15 cellular contexts compared by ENCODE assay signal in genomic region chr1:3169621-3170356, GRCh38.
DNase-seq lines count a peak whose midpoint lies in the region; ATAC-seq, FAIRE-seq and TF ChIP-seq lines count a peak whose summit lies in the region.
"Had no signal": no experiment of that assay in that cellular context is flagged by ENCODE, and none has a peak within 500 bp of the region (broad histone marks: within the 10 kb centered on the region; RNA-seq: fewer than 3 reads in every experiment).

No MANE protein-coding gene starts in this region.

- FAIRE-seq in HepG2 (lab: Jason Lieb, UNC), result no peak

- H3K4me1 ChIP-seq in HepG2 (ENCODE audit: insufficient read depth, low read length) (peaks cover 22% of the 10 kb centered on the region), right lobe of liver (peaks cover 0 to 19% (median 8%) of the 10 kb centered on the region in 4 donors), lower lobe of right lung (peaks cover 39% of the 10 kb centered on the region), sigmoid colon (peaks cover 0 to 38% (median 27%) of the 10 kb centered on the region in 4 donors)

- H3K9ac ChIP-seq in HepG2 (ENCODE audit: insufficient read depth, low read depth, low read length), result peak overlapping the region; percentile 42

- CTCF ChIA-PET in HepG2 (lab: Yijun Ruan, JAX; ENCODE audit: low intra/inter-chr PET ratio, low total read pairs), result no interaction called here

- H3K4me2 ChIP-seq in HepG2 (ENCODE audit: low read depth, low read length), result peak overlapping the region; percentile 95

- H3K9me3 ChIP-seq in HepG2 (ENCODE audit: low read length) (no peaks in the 10 kb centered on the region), right lobe of liver (no peaks in the 10 kb centered on the region), lower lobe of right lung (no peaks in the 10 kb centered on the region), sigmoid colon (no peaks in the 10 kb centered on the region)

- no TSS peak for BruUV-seq in HepG2 (replicated peaks; lab: Mats Ljungman, UMichigan)

- no peak for TF ChIP-seq EP300 in HepG2 (IDR thresholded peaks at IDR 0.05; ENCODE audit: low read depth in 2 of 2, low read length in 2 of 2)
- no peak for TF ChIP-seq EP300 in HepG2 (CRISPR knock-in tag; IDR thresholded peaks at IDR 0.05; ENCODE audit: borderline replicate concordance)
- no peak for TF ChIP-seq EP300 in sigmoid colon (IDR thresholded peaks at IDR 0.05)

- DNase-seq in HepG2 (ENCODE audit: low spot score) (no peak), right lobe of liver (no peak), lower lobe of right lung (no peak), sigmoid colon (no peak), GM20000 (ENCODE audit: low spot score) (no peak), HPDE6-E6E7 (ENCODE audit: extremely low spot score) (no peak)
- DNase-seq in stimulated activated naive CD8-positive, alpha-beta T cell treated with anti-CD3 and anti-CD28 coated beads, Interleukin-15, amount 100 ng/mL, for 72 hours, result no peak
- no peak for DNase-seq in stimulated activated CD4-positive, alpha-beta T cell treated with anti-CD3 and anti-CD28 coated beads, Interleukin-1b, Interleukin-23, amount 100 ng/mL, for 48 hours
- DNase-seq: activated CD4-positive, alpha-beta T cell treated with anti-CD3 and anti-CD28 coated beads, Interleukin-2, amount 10 ng/mL, durations not matched to agents 7 days and 5 days; activated naive CD4-positive, alpha-beta T cell; CD4-positive, alpha-beta memory T cell; NCI-H187 treated with DMSO at 0.1 percent for 48 hours; stimulated activated CD4-positive, alpha-beta T cell treated with anti-CD3 and anti-CD28 coated beads, Interleukin-12 subunit alpha, Interleukin-12 subunit beta, amount 100 ng/mL, for 4 hours; stimulated activated naive B cell treated with anti-CD40 and anti-IgM and Interleukin-4, amounts not matched to agents 10 μg/mL and 1 μg/mL and 100 μg/mL, for 72 hours had no signal

- H3K79me2 ChIP-seq in HepG2 (ENCODE audit: insufficient read depth, low read length), result no peaks in the 10 kb centered on the region

- WGBS in HepG2 (ENCODE audit: low lambda C conversion rate), result 57% methylated on average over 31 of the region's 36 CpGs
- WGBS in right lobe of liver (ENCODE audit: insufficient coverage, low coverage, low lambda C conversion rate, missing lambda C conversion rate), result 59% methylated on average over 14 of the region's 36 CpGs
- 76 to 79% methylated on average over 36 of the region's 36 CpGs for WGBS in sigmoid colon, 2 donors

- POLR2A ChIA-PET in HepG2 (lab: Yijun Ruan, JAX), result interaction anchor here (1.7 to 1.8 kb wide), 3 partner anchors 22 to 53 kb away, joined by 7 read pairs; no protein-coding TSS in a partner anchor

- H3K4me1 Mint-ChIP-seq in stimulated activated naive CD8-positive, alpha-beta T cell treated with anti-CD3 and anti-CD28 coated beads, Interleukin-15, amount 100 ng/mL, for 72 hours, result no peaks in the 10 kb centered on the region
- H3K4me1 Mint-ChIP-seq: activated CD4-positive, alpha-beta T cell treated with anti-CD3 and anti-CD28 coated beads, Interleukin-2, amount 10 ng/mL, durations not matched to agents 7 days and 5 days had no signal

- H3K27ac Mint-ChIP-seq in stimulated activated naive CD8-positive, alpha-beta T cell treated with anti-CD3 and anti-CD28 coated beads, Interleukin-15, amount 100 ng/mL, for 72 hours, result no peak overlapping the region
- H3K27ac Mint-ChIP-seq: activated CD4-positive, alpha-beta T cell treated with anti-CD3 and anti-CD28 coated beads, Interleukin-2, amount 10 ng/mL, durations not matched to agents 7 days and 5 days; CD4-positive, alpha-beta memory T cell; memory B cell; stimulated activated naive B cell treated with anti-CD40 and anti-IgM and Interleukin-4, amounts not matched to agents 10 μg/mL and 1 μg/mL and 100 μg/mL, for 72 hours had no signal

- H3K4me3 ChIP-seq in HepG2 (replicated peaks in 1 of 3; ENCODE audit: insufficient read depth in 1 of 3, low read depth in 2 of 3, low read length in 3 of 3), result peak overlapping the region in 2 of 3 experiments; percentile 13 to 78; a peak in 1 of 6 replicates
- no peak overlapping the region for H3K4me3 ChIP-seq in right lobe of liver
- peak overlapping the region; percentile 41 for H3K4me3 ChIP-seq in lower lobe of right lung
- peak overlapping the region in 1 of 4 donors; percentile 46 for H3K4me3 ChIP-seq in sigmoid colon

- TF ChIP-seq POLR2A in HepG2 (IDR thresholded peaks at IDR 0.05; ENCODE audit: insufficient read depth in 1 of 2, low read depth in 2 of 2, low read length in 2 of 2), result no peak
- TF ChIP-seq POLR2A in right lobe of liver (IDR thresholded peaks at IDR 0.05), result no peak
- TF ChIP-seq POLR2A in sigmoid colon (IDR thresholded peaks at IDR 0.05), result no peak

- intact Hi-C loops in HepG2 (cut with micrococcal nuclease; ENCODE audit: unreplicated experiment), result loop anchor here (10.0 kb wide), 1 partner anchor 55 kb away; no protein-coding TSS in a partner anchor
- intact Hi-C loops in right lobe of liver (cut with DNase I), result no loop called here
- intact Hi-C loops in lower lobe of right lung (cut with DNase I), result no loop called here
- intact Hi-C loops in sigmoid colon (cut with DNase I), result loop anchor here (5.0 kb wide), 1 partner anchor 143 kb away; no protein-coding TSS in a partner anchor

- no peak overlapping the region for H2AFZ ChIP-seq in HepG2 (ENCODE audit: low read length)

- no peak for TF ChIP-seq CTCF in HepG2 (CRISPR knock-in tag; IDR thresholded peaks at IDR 0.05)
- no peak for TF ChIP-seq CTCF in right lobe of liver (IDR thresholded peaks at IDR 0.05)
- TF ChIP-seq CTCF in lower lobe of right lung (IDR thresholded peaks at IDR 0.05), result no peak
- TF ChIP-seq CTCF in sigmoid colon (IDR thresholded peaks at IDR 0.05), result no peak
- TF ChIP-seq CTCF in GM20000 (IDR thresholded peaks at IDR 0.05; ENCODE audit: extremely low read depth, missing control alignments), result no peak

- no peaks in the 10 kb centered on the region for H4K20me1 ChIP-seq in HepG2 (ENCODE audit: insufficient read depth, low read length)

- no peak overlapping the region for H3K4me3 Mint-ChIP-seq in stimulated activated naive CD8-positive, alpha-beta T cell treated with anti-CD3 and anti-CD28 coated beads, Interleukin-15, amount 100 ng/mL, for 72 hours
- H3K4me3 Mint-ChIP-seq: activated CD4-positive, alpha-beta T cell treated with anti-CD3 and anti-CD28 coated beads, Interleukin-2, amount 10 ng/mL, durations not matched to agents 7 days and 5 days; CD4-positive, alpha-beta memory T cell; memory B cell had no signal

- H3K27me3 Mint-ChIP-seq in stimulated activated naive CD8-positive, alpha-beta T cell treated with anti-CD3 and anti-CD28 coated beads, Interleukin-15, amount 100 ng/mL, for 72 hours, result peaks cover 48% of the 10 kb centered on the region

- in situ Hi-C loops in HepG2 (cut with HindIII; ENCODE audit: extremely low pct_ligation_motif_present, low pct_unique_long_range_greater_than_20kb), result no loop called here

- H3K27ac ChIP-seq in HepG2 (ENCODE audit: extremely low read length, insufficient read depth, low read length), result no peak overlapping the region
- H3K27ac ChIP-seq in right lobe of liver, result peak overlapping the region in 1 of 3 donors; percentile 78
- H3K27ac ChIP-seq in lower lobe of right lung, result peak overlapping the region; percentile 81
- peak overlapping the region; percentile 77 to 85 (median 83) for H3K27ac ChIP-seq in sigmoid colon

- H3K36me3 ChIP-seq in HepG2 (replicated peaks in 1 of 2; ENCODE audit: control insufficient read depth in 1 of 2, insufficient read depth in 2 of 2, low read length in 2 of 2) (no peaks in the 10 kb centered on the region), right lobe of liver (no peaks in the 10 kb centered on the region), lower lobe of right lung (no peaks in the 10 kb centered on the region), sigmoid colon (no peaks in the 10 kb centered on the region)

- no peak for TF ChIP-seq RAD21 in HepG2 (CRISPR knock-in tag; IDR thresholded peaks at IDR 0.05)

- ATAC-seq in HepG2 (peak; percentile 8; the same call in 1 of the 3 replicates), right lobe of liver (no peak), lower lobe of right lung (no peak)
- no peak for ATAC-seq in stimulated activated naive CD8-positive, alpha-beta T cell treated with anti-CD3 and anti-CD28 coated beads, Interleukin-15, amount 100 ng/mL, for 72 hours

- H3K9me3 Mint-ChIP-seq in stimulated activated naive CD8-positive, alpha-beta T cell treated with anti-CD3 and anti-CD28 coated beads, Interleukin-15, amount 100 ng/mL, for 72 hours, result no peaks in the 10 kb centered on the region
- H3K9me3 Mint-ChIP-seq: activated CD4-positive, alpha-beta T cell treated with anti-CD3 and anti-CD28 coated beads, Interleukin-2, amount 10 ng/mL, durations not matched to agents 7 days and 5 days; CD4-positive, alpha-beta memory T cell; memory B cell; stimulated activated naive B cell treated with anti-CD40 and anti-IgM and Interleukin-4, amounts not matched to agents 10 μg/mL and 1 μg/mL and 100 μg/mL, for 72 hours had no signal

- H3K27me3 ChIP-seq in HepG2 (ENCODE audit: control insufficient read depth in 1 of 2, insufficient read depth in 2 of 2, low read length in 2 of 2), result peaks cover 1 to 3% of the 10 kb centered on the region in 2 experiments; a peak in 2 of 5 replicates
- H3K27me3 ChIP-seq in right lobe of liver, result no peaks in the 10 kb centered on the region
- peaks cover 10% of the 10 kb centered on the region for H3K27me3 ChIP-seq in lower lobe of right lung (ENCODE audit: low read depth)
- no peaks in the 10 kb centered on the region for H3K27me3 ChIP-seq in sigmoid colon

TF ChIP-seq in HepG2, 621 proteins besides CTCF, POLR2A, EP300 and RAD21:
- TF ChIP-seq ZNF33A (CRISPR knock-in tag; IDR thresholded peaks at IDR 0.05; ENCODE audit: borderline replicate concordance), result no peak
- peak; percentile 67 for TF ChIP-seq ZNF652 (CRISPR knock-in tag; IDR thresholded peaks at IDR 0.05; ENCODE audit: borderline replicate concordance, low read depth)

Comparison
In these comparisons a context has a peak if more than half of its experiments do, and no peak if none do; other contexts are left out.
1. H3K4me3 ChIP-seq: peak in HepG2 (2 of 3) and lower lobe of right lung (single experiment); none in right lobe of liver (0 of 3).
2. intact Hi-C loops: an anchor here in HepG2 (10.0 kb wide) and sigmoid colon (5.0 kb wide); none called in right lobe of liver and lower lobe of right lung.